In genomic region chr14:31312934-31313333, GRCh38 we compare ENCODE assay signal across 25 cellular contexts.
"Had no signal": no experiment of that assay in that cellular context is flagged by ENCODE, and none has a peak within 500 bp of the region (broad histone marks: within the 10 kb centered on the region; RNA-seq: fewer than 3 reads in every experiment).

No MANE protein-coding gene starts in this region.

- H3K4me3 ChIP-seq: left lung, lower lobe of right lung, ovary, right atrium auricular region, skin epidermis, spleen, suprapubic skin, thoracic aorta, tibial artery, upper lobe of right lung had no signal

- ATAC-seq: left cardiac atrium; left lung; lower lobe of right lung; natural killer cell; sciatic nerve; stimulated activated effector memory CD8-positive, alpha-beta T cell treated with anti-CD3 and anti-CD28 coated beads, Interleukin-12 subunit alpha, Interleukin-12 subunit beta, amount 100 ng/mL, for 72 hours; upper lobe of right lung had no signal

- H3K4me3 Mint-ChIP-seq: naive B cell; natural killer cell; nephron progenitor cell; stimulated activated effector memory CD8-positive, alpha-beta T cell treated with anti-CD3 and anti-CD28 coated beads, Interleukin-12 subunit alpha, Interleukin-12 subunit beta, amount 100 ng/mL, for 72 hours; stimulated activated naive CD8-positive, alpha-beta T cell treated with anti-CD3 and anti-CD28 coated beads, Interleukin-15, Interleukin-2, amounts not matched to agents 100 ng/mL and 50 ng/mL, for 24 hours had no signal

- H3K9me3 ChIP-seq: left lung, lower lobe of right lung, ovary, right atrium auricular region, spleen, suprapubic skin, thoracic aorta, tibial artery, upper lobe of right lung had no signal

- H3K27ac Mint-ChIP-seq: natural killer cell; nephron progenitor cell; progenitor cell of endocrine pancreas; stimulated activated effector memory CD8-positive, alpha-beta T cell treated with anti-CD3 and anti-CD28 coated beads, Interleukin-12 subunit alpha, Interleukin-12 subunit beta, amount 100 ng/mL, for 72 hours; stimulated activated naive CD8-positive, alpha-beta T cell treated with anti-CD3 and anti-CD28 coated beads, Interleukin-15, Interleukin-2, amounts not matched to agents 100 ng/mL and 50 ng/mL, for 24 hours had no signal

- H3K27me3 ChIP-seq: left lung, ovary, right atrium auricular region, spleen, suprapubic skin, tibial artery, upper lobe of right lung had no signal

- DNase-seq: hippocampal formation; kidney glomerular epithelial cell; left cardiac atrium; left lung; lower lobe of right lung; mammary epithelial cell; mesenchymal stem cell; naive B cell; natural killer cell; nephron progenitor cell; ovary; spleen; stimulated activated CD4-positive, alpha-beta T cell treated with anti-CD3 and anti-CD28 coated beads, Interleukin-4, amount 100 ng/mL, for 24 hours; stimulated activated naive CD4-positive, alpha-beta T cell; tibial artery; trophoblast cell; upper lobe of right lung had no signal

- H3K9me3 Mint-ChIP-seq: naive B cell; natural killer cell; nephron progenitor cell; stimulated activated effector memory CD8-positive, alpha-beta T cell treated with anti-CD3 and anti-CD28 coated beads, Interleukin-12 subunit alpha, Interleukin-12 subunit beta, amount 100 ng/mL, for 72 hours; stimulated activated naive CD8-positive, alpha-beta T cell treated with anti-CD3 and anti-CD28 coated beads, Interleukin-15, Interleukin-2, amounts not matched to agents 100 ng/mL and 50 ng/mL, for 24 hours had no signal

- H3K36me3 ChIP-seq: ovary had no signal

- H3K27me3 Mint-ChIP-seq: naive B cell; progenitor cell of endocrine pancreas; stimulated activated naive CD8-positive, alpha-beta T cell treated with anti-CD3 and anti-CD28 coated beads, Interleukin-15, Interleukin-2, amounts not matched to agents 100 ng/mL and 50 ng/mL, for 24 hours had no signal

- H3K4me1 ChIP-seq: left lung, lower lobe of right lung, right atrium auricular region, spleen, suprapubic skin, tibial artery, upper lobe of right lung had no signal

- H3K4me1 Mint-ChIP-seq: naive B cell; natural killer cell; nephron progenitor cell; stimulated activated effector memory CD8-positive, alpha-beta T cell treated with anti-CD3 and anti-CD28 coated beads, Interleukin-12 subunit alpha, Interleukin-12 subunit beta, amount 100 ng/mL, for 72 hours had no signal
